In the genomic region with DNA sequence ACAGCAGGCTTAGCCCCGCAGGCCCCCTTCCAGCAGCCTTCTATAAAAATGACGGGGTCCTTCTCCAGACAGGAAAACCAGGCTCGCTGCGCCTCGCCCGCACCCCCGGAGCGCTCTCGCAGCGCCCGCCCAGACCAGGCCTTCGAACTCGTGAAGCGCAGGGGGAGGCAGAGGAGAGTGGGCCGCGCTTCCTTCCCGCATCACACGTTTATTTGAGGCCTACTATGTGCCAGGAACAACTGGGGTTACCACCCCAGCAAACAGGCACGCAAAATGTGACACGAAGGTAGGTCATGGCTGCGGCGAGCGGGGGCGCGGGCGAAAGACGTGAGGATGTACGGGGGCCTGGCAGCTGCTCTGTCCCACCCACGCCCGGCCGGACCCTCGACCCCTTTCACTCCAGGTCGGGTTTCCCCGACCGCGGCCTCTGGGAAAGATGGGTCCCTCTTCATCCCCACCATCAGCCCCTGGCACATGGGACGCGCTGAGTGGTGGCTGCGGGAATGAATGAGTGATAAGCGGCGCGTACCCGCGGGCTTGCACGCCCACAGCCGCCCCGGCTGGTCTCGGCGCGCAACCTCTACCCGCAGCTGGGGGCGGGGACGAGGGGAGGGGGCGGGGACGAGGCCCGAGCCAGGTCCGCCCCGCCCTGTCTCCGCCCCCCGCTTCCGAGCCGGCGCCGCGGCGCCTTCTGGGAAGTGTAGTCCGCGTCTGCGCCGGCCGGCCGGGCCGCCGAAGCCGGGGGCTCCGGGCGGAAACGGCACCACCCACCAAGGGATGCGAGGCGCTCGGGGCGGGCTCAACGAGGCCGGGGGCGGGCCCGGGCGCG, we compare ENCODE assay signal across 1 cellular context.
A peak's percentile ranks its signal among the peaks of the same experiment; 100 is the strongest.
TF ChIP-seq lines count a peak whose summit lies in the region.

No MANE protein-coding gene starts in this region.

TF ChIP-seq in GM12878, 131 proteins besides CTCF, POLR2A, EP300 and RAD21 (continued from another document):
- no peak for TF ChIP-seq NKRF (conservative IDR thresholded peaks at IDR 0.05)
- TF ChIP-seq ZSCAN29 (IDR thresholded peaks at IDR 0.05), result no peak
- TF ChIP-seq NBN (IDR thresholded peaks at IDR 0.05), result 0 out of 2 replicates have a peak, but pooled peaks have one; percentile 18
- peak; percentile 18; the same call in 1 of the 2 replicates for TF ChIP-seq IKZF1 (conservative IDR thresholded peaks at IDR 0.05)
- TF ChIP-seq LARP7 (IDR thresholded peaks at IDR 0.05), result no peak
- 0 out of 4 replicates have a peak, but pooled peaks of 1 of the 2 experiments have one; percentile 8 for TF ChIP-seq SRF (IDR thresholded peaks at IDR 0.05; ENCODE audit: low read depth in 2 of 2, low read length in 2 of 2)
- TF ChIP-seq ZNF24 (IDR thresholded peaks at IDR 0.05), result peak; percentile 78
- peak in 1 of 2 experiments; percentile 37; a peak in 2 of 3 replicates for TF ChIP-seq EGR1 (IDR thresholded peaks at IDR 0.05; ENCODE audit: borderline replicate concordance in 1 of 2, low read depth in 2 of 2, low read length in 2 of 2)
- TF ChIP-seq NR2F1 (conservative IDR thresholded peaks at IDR 0.05), result 0 out of 2 replicates have a peak, but pooled peaks have one; percentile 21
- peak; percentile 54; the same call in 1 of the 2 replicates for TF ChIP-seq YY1 (IDR thresholded peaks at IDR 0.05; ENCODE audit: low read depth, low read length)
- peak; percentile 63 for TF ChIP-seq MXI1 (IDR thresholded peaks at IDR 0.05; ENCODE audit: low read depth, low read length)
- peak; percentile 77 for TF ChIP-seq DPF2 (IDR thresholded peaks at IDR 0.05)
- peak; percentile 8 for TF ChIP-seq SP1 (IDR thresholded peaks at IDR 0.05; ENCODE audit: low read depth, low read length)
- 0 out of 2 replicates have a peak, but pooled peaks have one; percentile 32 for TF ChIP-seq GATAD2B (conservative IDR thresholded peaks at IDR 0.05; ENCODE audit: low read depth)
- peak; percentile 43; the same call in 1 of the 2 replicates for TF ChIP-seq ELK1 (IDR thresholded peaks at IDR 0.05; ENCODE audit: low read depth, low read length)
- TF ChIP-seq SREBF2 (IDR thresholded peaks at IDR 0.05; ENCODE audit: low read length), result no peak
- no peak for TF ChIP-seq IRF5 (IDR thresholded peaks at IDR 0.05; ENCODE audit: borderline replicate concordance)
- 0 out of 2 replicates have a peak, but pooled peaks have one; percentile 3 for TF ChIP-seq JUND (IDR thresholded peaks at IDR 0.05; ENCODE audit: low read depth, low read length)
- peak; percentile 76 for TF ChIP-seq SIX5 (IDR thresholded peaks at IDR 0.05; ENCODE audit: low read depth, low read length, severe bottlenecking)
- TF ChIP-seq, protein P1, sequence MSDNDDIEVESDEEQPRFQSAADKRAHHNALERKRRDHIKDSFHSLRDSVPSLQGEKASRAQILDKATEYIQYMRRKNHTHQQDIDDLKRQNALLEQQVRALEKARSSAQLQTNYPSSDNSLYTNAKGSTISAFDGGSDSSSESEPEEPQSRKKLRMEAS (IDR thresholded peaks at IDR 0.05; ENCODE audit: low read depth, low read length), result 0 out of 2 replicates have a peak, but pooled peaks have one; percentile 23
